In the genomic region with DNA sequence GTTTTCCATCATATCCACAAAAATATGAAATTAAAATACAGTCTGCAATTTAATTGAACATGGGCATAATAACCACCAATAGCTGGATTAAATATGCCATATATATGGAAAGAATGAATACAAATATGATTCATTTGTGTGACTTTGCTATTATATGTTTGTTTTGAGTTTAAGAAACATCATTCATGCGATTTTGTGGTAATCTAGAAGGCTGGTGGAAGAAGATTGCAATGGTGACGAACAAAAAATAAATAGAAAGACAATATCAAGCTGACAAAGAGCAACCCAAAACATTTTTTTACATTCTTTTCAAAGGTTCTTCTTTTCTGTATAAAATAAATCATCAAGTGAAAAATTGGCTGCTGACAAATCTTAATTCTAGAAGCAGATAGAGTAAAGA, we compare ENCODE assay signal across 6 cellular contexts.
"Had no signal": no experiment of that assay in that cellular context is flagged by ENCODE, and none has a peak within 500 bp of the region (broad histone marks: within the 10 kb centered on the region; RNA-seq: fewer than 3 reads in every experiment).

No MANE protein-coding gene starts in this region.

- H3K4me3 ChIP-seq: GM23248, HAP-1, K562 had no signal

- H3K9me3 ChIP-seq: HAP-1 had no signal

- H3K9ac ChIP-seq: GM23248 had no signal

- H2AFZ ChIP-seq: GM23248 had no signal

- DNase-seq: GM23248, GOT3, H7, IMR-90 had no signal

- H3K36me3 ChIP-seq: HAP-1 had no signal

- H3K27ac ChIP-seq: GM23248 had no signal

- H3K4me1 ChIP-seq: HAP-1 had no signal
